In the genomic region with DNA sequence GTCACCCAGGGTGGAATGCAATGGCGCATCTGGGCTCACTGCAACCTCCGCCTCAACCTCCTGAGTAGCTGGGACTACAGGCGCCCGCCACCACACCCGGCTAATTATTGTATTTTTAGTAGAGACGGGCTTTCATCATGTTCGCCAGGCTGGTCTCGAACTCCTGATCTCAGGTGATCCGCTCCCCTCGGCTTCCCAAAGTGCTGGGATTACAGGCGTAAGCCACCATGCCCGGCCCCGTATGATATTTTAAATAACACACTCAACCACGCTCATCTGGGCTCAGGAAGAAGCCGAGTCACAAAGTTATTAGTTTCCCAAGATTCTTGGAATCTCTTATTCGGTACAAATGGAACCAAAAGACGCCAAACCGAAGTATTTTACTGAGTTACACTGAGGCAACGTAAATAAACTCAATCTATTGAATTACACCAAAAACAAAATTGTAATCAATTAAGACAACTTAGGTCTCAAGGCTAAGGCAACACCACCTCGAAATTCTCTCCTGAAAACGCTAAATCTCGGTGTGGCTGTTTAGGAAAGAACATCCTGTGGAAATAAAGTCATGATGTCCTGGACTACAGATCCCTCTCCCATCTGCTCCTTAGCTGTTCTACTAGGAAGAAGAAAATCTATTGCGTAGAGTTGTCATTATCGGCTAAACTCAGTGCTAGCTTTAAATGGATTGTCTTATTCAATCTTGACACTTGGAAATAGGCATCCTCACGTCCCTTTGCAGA, we compare ENCODE assay signal across 8 cellular contexts. TPM values are rescaled to one million over a fixed set of nuclear protein-coding genes. Genes with fewer than 3 reads are reported as not detected.
A peak's percentile ranks its signal among the peaks of the same experiment; 100 is the strongest.
DNase-seq lines count a peak whose midpoint lies in the region; ATAC-seq and TF ChIP-seq lines count a peak whose summit lies in the region.

No MANE protein-coding gene starts in this region.

- TF ChIP-seq CTCF in stomach (IDR thresholded peaks at IDR 0.05): no peak

- TF ChIP-seq POLR2A in stomach (IDR thresholded peaks at IDR 0.05): no peak

- no peak for DNase-seq in activated naive CD4-positive, alpha-beta T cell treated with anti-CD3 and anti-CD28 coated beads for 36 hours
- no peak for DNase-seq in activated naive CD4-positive, alpha-beta T cell treated with Interleukin-2 at 50 U/mL for 16 hours
- no peak for DNase-seq in activated naive CD8-positive, alpha-beta T cell treated with anti-CD3 and anti-CD28 coated beads, Interleukin-2, amount 10 ng/mL, durations not matched to agents 7 days and 5 days
- no peak for DNase-seq in stomach

- peaks cover 0 to 20% (median 9%) of the 10 kb centered on the region in 4 donors for H3K4me1 ChIP-seq in stomach

- POLR2A ChIA-PET in activated naive CD8-positive, alpha-beta T cell treated with anti-CD3 and anti-CD28 coated beads, Interleukin-2, amount 10 ng/mL, durations not matched to agents 7 days and 5 days (lab: Charles Lee): interaction anchor here (0.8 to 3.6 kb wide), 7 partner anchors 14 to 1202 kb away, joined by 3 to 21 read pairs (median 4); a partner anchor contains a TSS

- CTCF ChIA-PET in activated naive CD4-positive, alpha-beta T cell treated with anti-CD3 and anti-CD28 coated beads for 36 hours (lab: Charles Lee): interaction anchor here (2.0 kb wide), 1 partner anchor 13 kb away, joined by 8 read pairs; no protein-coding TSS in a partner anchor

- peaks cover 0 to 15% (median 14%) of the 10 kb centered on the region in 4 donors for H3K36me3 ChIP-seq in stomach

- peak overlapping the region; percentile 91 for H3K4me3 Mint-ChIP-seq in activated naive CD4-positive, alpha-beta T cell treated with anti-CD3 and anti-CD28 coated beads for 36 hours
- peak overlapping the region; percentile 89 for H3K4me3 Mint-ChIP-seq in activated naive CD8-positive, alpha-beta T cell treated with anti-CD3 and anti-CD28 coated beads, Interleukin-2, amount 10 ng/mL, durations not matched to agents 7 days and 5 days

- H3K9me3 Mint-ChIP-seq in activated naive CD4-positive, alpha-beta T cell treated with anti-CD3 and anti-CD28 coated beads for 36 hours: no peaks in the 10 kb centered on the region
- H3K9me3 Mint-ChIP-seq in activated naive CD8-positive, alpha-beta T cell treated with anti-CD3 and anti-CD28 coated beads, Interleukin-2, amount 10 ng/mL, durations not matched to agents 7 days and 5 days: no peaks in the 10 kb centered on the region

- peak overlapping the region; percentile 89 to 99 (median 98) for H3K27ac ChIP-seq in stomach

- H3K9me3 ChIP-seq in iPS-18c (ENCODE audit: control insufficient read depth, insufficient read depth, low read length) (no peaks in the 10 kb centered on the region), stomach (no peaks in the 10 kb centered on the region)

- no peak for ATAC-seq in activated naive CD8-positive, alpha-beta T cell treated with anti-CD3 and anti-CD28 coated beads, Interleukin-2, amount 10 ng/mL, durations not matched to agents 7 days and 5 days (ENCODE audit: low read depth)
- ATAC-seq in GM19463 (IDR thresholded peaks at IDR 0.05; ENCODE audit: unreplicated experiment): no peak
- ATAC-seq in HG03025 (IDR thresholded peaks at IDR 0.05; ENCODE audit: low FRiP score, unreplicated experiment): no peak
- no peak for ATAC-seq in GM21576 (IDR thresholded peaks at IDR 0.05; ENCODE audit: unreplicated experiment)

- H3K4me1 Mint-ChIP-seq in activated naive CD4-positive, alpha-beta T cell treated with anti-CD3 and anti-CD28 coated beads for 36 hours (ENCODE audit: low read depth): peaks cover 23% of the 10 kb centered on the region
- H3K4me1 Mint-ChIP-seq in activated naive CD8-positive, alpha-beta T cell treated with anti-CD3 and anti-CD28 coated beads, Interleukin-2, amount 10 ng/mL, durations not matched to agents 7 days and 5 days: peaks cover 25% of the 10 kb centered on the region

- WGBS in stomach, 5 donors: 45 to 55% (median 52%) methylated on average over 25 of the region's 25 CpGs

- intact Hi-C loops in activated naive CD4-positive, alpha-beta T cell treated with anti-CD3 and anti-CD28 coated beads for 36 hours (cut with micrococcal nuclease): loop anchor here (1.0 to 5.0 kb wide), 12 partner anchors 28 to 841 kb away; a partner anchor contains a TSS
- intact Hi-C loops in stomach (cut with DNase I; ENCODE audit: low total_unique reads): no loop called here

- peaks cover 12% of the 10 kb centered on the region for H3K36me3 Mint-ChIP-seq in activated naive CD4-positive, alpha-beta T cell treated with anti-CD3 and anti-CD28 coated beads for 36 hours (ENCODE audit: low read depth)
- peaks cover 13% of the 10 kb centered on the region for H3K36me3 Mint-ChIP-seq in activated naive CD8-positive, alpha-beta T cell treated with anti-CD3 and anti-CD28 coated beads, Interleukin-2, amount 10 ng/mL, durations not matched to agents 7 days and 5 days

- no peak for TF ChIP-seq EP300 in stomach (IDR thresholded peaks at IDR 0.05)

- H3K4me3 ChIP-seq in iPS-18c (ENCODE audit: insufficient read depth, low read depth, low read length) (peak overlapping the region; percentile 81), stomach (peak overlapping the region; percentile 65 to 96 (median 86))

- H3K27ac Mint-ChIP-seq in activated naive CD4-positive, alpha-beta T cell treated with anti-CD3 and anti-CD28 coated beads for 36 hours: peak overlapping the region; percentile 88
- H3K27ac Mint-ChIP-seq in activated naive CD8-positive, alpha-beta T cell treated with anti-CD3 and anti-CD28 coated beads, Interleukin-2, amount 10 ng/mL, durations not matched to agents 7 days and 5 days: peak overlapping the region; percentile 88

- no peaks in the 10 kb centered on the region for H3K27me3 Mint-ChIP-seq in activated naive CD4-positive, alpha-beta T cell treated with anti-CD3 and anti-CD28 coated beads for 36 hours (ENCODE audit: low read depth)
- H3K27me3 Mint-ChIP-seq in activated naive CD8-positive, alpha-beta T cell treated with anti-CD3 and anti-CD28 coated beads, Interleukin-2, amount 10 ng/mL, durations not matched to agents 7 days and 5 days: peaks cover 2% of the 10 kb centered on the region

- H3K27me3 ChIP-seq in stomach: no peaks in the 10 kb centered on the region

RNA-seq across cellular contexts. Expression of a gene that starts 0.9 kb away (rescaled TPM):
- total RNA-seq in activated naive CD4-positive, alpha-beta T cell treated with anti-CD3 and anti-CD28 coated beads for 36 hours: 10 to 100 TPM; 76.7 to 91.9 TPM
- 10 to 100 TPM; 35.4 to 44.5 TPM for total RNA-seq in activated naive CD8-positive, alpha-beta T cell treated with anti-CD3 and anti-CD28 coated beads, Interleukin-2, amount 10 ng/mL, durations not matched to agents 7 days and 5 days
- total RNA-seq in stomach: 10 to 100 TPM in 1 of 5 donors, 1 to 10 TPM in 4; 1.2 to 16.2 (median 9.0) TPM
- polyA plus RNA-seq in stomach: 1 to 10 TPM; 2.4 to 4.6 (median 2.5) TPM

RNA-seq across cellular contexts. Expression of a gene that starts 27.5 kb away (rescaled TPM):
- 1 to 10 TPM; 2.3 to 3.0 TPM for total RNA-seq in activated naive CD4-positive, alpha-beta T cell treated with anti-CD3 and anti-CD28 coated beads for 36 hours
- total RNA-seq in activated naive CD8-positive, alpha-beta T cell treated with anti-CD3 and anti-CD28 coated beads, Interleukin-2, amount 10 ng/mL, durations not matched to agents 7 days and 5 days: 10 to 100 TPM; 11.0 to 11.7 TPM
- 10 to 100 TPM in 2 of 5 donors, 1 to 10 TPM in 2, not detected in 1; 1.8 to 26.4 (median 11.0) TPM for total RNA-seq in stomach
- polyA plus RNA-seq in stomach: 1 to 10 TPM; 1.9 to 3.7 (median 2.1) TPM

RNA-seq across cellular contexts. Expression of a gene that starts 43.0 kb away (rescaled TPM):
- total RNA-seq in activated naive CD4-positive, alpha-beta T cell treated with anti-CD3 and anti-CD28 coated beads for 36 hours: 1 to 10 TPM; 5.1 to 5.6 TPM
- 10 to 100 TPM; 15.3 to 16.7 TPM for total RNA-seq in activated naive CD8-positive, alpha-beta T cell treated with anti-CD3 and anti-CD28 coated beads, Interleukin-2, amount 10 ng/mL, durations not matched to agents 7 days and 5 days
- 100 to 1,000 TPM in 1 of 5 donors, 10 to 100 TPM in 3, 1 to 10 TPM in 1; 6.4 to 213 (median 21.3) TPM for total RNA-seq in stomach
- 10 to 100 TPM in 2 of 3 donors, 1 to 10 TPM in 1; 8.8 to 18.3 (median 10.4) TPM for polyA plus RNA-seq in stomach
